12 cellular contexts compared by ENCODE assay signal in the genomic region with DNA sequence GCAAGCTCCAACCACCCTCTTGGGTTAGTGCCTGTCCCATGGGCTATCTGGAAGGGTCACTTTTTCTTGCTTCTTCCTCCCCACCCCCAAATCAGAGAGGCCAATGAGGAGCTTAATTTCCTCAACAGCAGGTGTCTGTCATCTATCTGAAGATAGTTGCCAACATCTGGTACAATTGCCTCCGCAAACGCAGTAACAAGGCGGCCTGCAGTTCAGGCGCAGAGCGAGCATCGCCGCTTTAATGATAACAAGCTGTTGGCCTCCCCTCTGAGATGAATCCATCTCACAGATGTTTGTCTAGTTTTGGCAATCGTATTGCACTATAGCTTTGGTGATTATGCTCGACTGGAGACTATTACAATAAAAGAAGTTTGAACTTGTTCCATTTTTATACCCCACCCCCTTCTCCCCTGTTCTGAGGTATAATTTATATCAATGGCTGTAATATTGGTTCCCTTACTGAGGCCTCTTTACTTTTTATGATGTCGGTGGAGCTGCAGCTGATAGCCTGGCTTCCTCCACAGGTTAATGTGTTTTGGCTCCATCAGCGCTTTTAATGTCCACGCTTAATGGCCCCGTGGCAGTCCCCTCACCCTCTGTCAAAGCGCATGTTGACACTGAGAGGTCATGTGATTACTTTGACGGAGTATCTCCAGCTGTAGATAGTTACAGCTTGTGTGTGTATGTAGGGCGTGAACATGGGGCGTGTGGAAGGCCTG.
DNase-seq lines count a peak whose midpoint lies in the region; ATAC-seq and TF ChIP-seq lines count a peak whose summit lies in the region.
"Had no signal": no experiment of that assay in that cellular context is flagged by ENCODE, and none has a peak within 500 bp of the region (broad histone marks: within the 10 kb centered on the region; RNA-seq: fewer than 3 reads in every experiment).

No MANE protein-coding gene starts in this region.

- peaks cover 93% of the 10 kb centered on the region for H3K4me1 Mint-ChIP-seq in brain

- H3K4me3 Mint-ChIP-seq in brain, result peak overlapping the region in 1 of 5 experiments; percentile 10
- H3K4me3 Mint-ChIP-seq: memory B cell had no signal

- no peak overlapping the region for H2AFZ ChIP-seq in Karpas-422 (ENCODE audit: low read length)

- no peaks in the 10 kb centered on the region for H3K27me3 ChIP-seq in Karpas-422 (ENCODE audit: low read length)
- H3K27me3 ChIP-seq: suprapubic skin had no signal

- peaks cover 10% of the 10 kb centered on the region for H3K36me3 ChIP-seq in Karpas-422 (ENCODE audit: insufficient read depth, low read length)
- H3K36me3 ChIP-seq: suprapubic skin had no signal

- H3K36me3 Mint-ChIP-seq in brain, result peaks cover 46% of the 10 kb centered on the region

- no peaks in the 10 kb centered on the region for H3K9me2 ChIP-seq in Karpas-422 (replicated peaks; ENCODE audit: insufficient read depth, low read length)

- peak overlapping the region; percentile 77 for H3K4me2 ChIP-seq in Karpas-422 (ENCODE audit: low read depth, low read length, poor library complexity, severe bottlenecking)

- H3K27ac Mint-ChIP-seq in brain, result peak overlapping the region; percentile 32 to 91 (median 53)
- H3K27ac Mint-ChIP-seq: memory B cell had no signal

- H3K9ac ChIP-seq in Karpas-422 (ENCODE audit: low read length), result peak overlapping the region; percentile 44

- peaks cover 93% of the 10 kb centered on the region for H3K4me1 ChIP-seq in Karpas-422 (ENCODE audit: low read length)
- H3K4me1 ChIP-seq: suprapubic skin had no signal

- no peak overlapping the region for H3K4me3 ChIP-seq in Karpas-422 (ENCODE audit: low read length)
- H3K4me3 ChIP-seq: suprapubic skin had no signal

- no peaks in the 10 kb centered on the region for H3K9me3 ChIP-seq in Karpas-422 (ENCODE audit: low read length)
- H3K9me3 ChIP-seq: suprapubic skin had no signal

- H3K27ac ChIP-seq in Karpas-422 (ENCODE audit: low read length), result peak overlapping the region; percentile 99
- H3K27ac ChIP-seq: RWPE1, suprapubic skin had no signal

- no peaks in the 10 kb centered on the region for H3K27me3 Mint-ChIP-seq in brain
- H3K27me3 Mint-ChIP-seq: memory B cell had no signal

- H3K9me3 Mint-ChIP-seq in brain, result peaks cover 2 to 9% (median 6%) of the 10 kb centered on the region in 5 experiments
- H3K9me3 Mint-ChIP-seq: memory B cell had no signal

- no peak for TF ChIP-seq CTCF in brain (conservative IDR thresholded peaks at IDR 0.05)

- H4K20me1 ChIP-seq in Karpas-422 (ENCODE audit: insufficient read depth, low read depth, low read length), result no peaks in the 10 kb centered on the region

- DNase-seq in Karpas-422 (no peak), NCI-H2171 treated with DMSO at 0.1 percent for 48 hours (lab: John Stamatoyannopoulos, UW) (peak; percentile 90), sciatic nerve (ENCODE audit: low spot score) (no peak), D341Med (ENCODE audit: low spot score) (no peak), DMS53 treated with DMSO at 0.1 percent for 48 hours (lab: John Stamatoyannopoulos, UW; ENCODE audit: unreplicated experiment) (no peak), UCSD-AML1 (lab: John Stamatoyannopoulos, UW; ENCODE audit: unreplicated experiment) (no peak)
- DNase-seq in stimulated activated CD4-positive, alpha-beta T cell treated with anti-CD3 and anti-CD28 coated beads, Interleukin-1b, Interleukin-23, amount 100 ng/mL, for 48 hours, result no peak
- DNase-seq: activated T-cell treated with anti-CD3 and anti-CD28 coated beads for 4 hours had no signal

- intact Hi-C loops in sciatic nerve (cut with DNase I), result no loop called here

- peaks cover 47% of the 10 kb centered on the region for H3K79me2 ChIP-seq in Karpas-422 (ENCODE audit: low read length)

- ATAC-seq in sciatic nerve, result peak; percentile 49
